ENCODE assay signal across 21 cellular contexts in the genomic region with DNA sequence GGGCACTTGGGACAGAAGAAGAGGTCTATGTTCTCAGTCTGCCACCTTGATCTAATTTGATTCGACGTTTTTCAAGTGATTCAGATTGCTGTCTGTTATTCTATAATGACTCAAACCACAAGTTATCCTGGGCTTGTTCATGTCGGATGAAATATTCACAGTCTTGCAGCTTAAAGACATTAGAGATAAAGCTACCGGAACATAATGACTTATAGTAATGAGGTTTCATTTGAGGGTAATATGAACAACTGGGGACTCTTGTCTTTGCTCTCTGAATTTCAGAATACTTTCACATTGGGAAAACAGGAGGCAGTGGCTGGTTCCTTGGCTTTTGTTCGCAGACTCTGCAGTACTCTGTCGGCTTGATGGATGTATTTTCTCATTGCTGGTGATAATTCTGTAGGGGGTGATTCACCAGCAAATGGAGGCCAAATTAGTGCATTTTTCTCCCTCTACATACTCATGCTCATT.
DNase-seq lines count a peak whose midpoint lies in the region; FAIRE-seq and TF ChIP-seq lines count a peak whose summit lies in the region.
"Had no signal": no experiment of that assay in that cellular context is flagged by ENCODE, and none has a peak within 500 bp of the region (broad histone marks: within the 10 kb centered on the region; RNA-seq: fewer than 3 reads in every experiment).

No MANE protein-coding gene starts in this region.

- H3K36me3 ChIP-seq in GM23248 (ENCODE audit: low read depth) = no peaks in the 10 kb centered on the region
- H3K36me3 ChIP-seq in tibial artery = no peaks in the 10 kb centered on the region
- no peaks in the 10 kb centered on the region for H3K36me3 ChIP-seq in colonic mucosa

- in situ Hi-C loops in GM23248 (cut with MboI) = no loop called here

- peak overlapping the region; percentile 49 for H3K4me3 ChIP-seq in GM23248
- no peak overlapping the region for H3K4me3 ChIP-seq in tibial artery
- H3K4me3 ChIP-seq in colonic mucosa = no peak overlapping the region
- H3K4me3 ChIP-seq: coronary artery had no signal

- H3K9ac ChIP-seq in GM23248 (no peak overlapping the region), colonic mucosa (ENCODE audit: low read depth in 2 of 2, low read length in 2 of 2) (no peak overlapping the region)

- TF ChIP-seq POLR2A in GM12891 (IDR thresholded peaks at IDR 0.05; ENCODE audit: low read depth, low read length) = no peak

- H3K9me2 ChIP-seq in GM23248 (ENCODE audit: insufficient read depth) = no peaks in the 10 kb centered on the region

- H3F3A ChIP-seq in GM23248 (ENCODE audit: insufficient read depth) = peaks cover 36% of the 10 kb centered on the region

- intact Hi-C loops in tibial artery (cut with DNase I; ENCODE audit: low total_unique reads) (no loop called here), colonic mucosa (cut with DNase I) (no loop called here)

- H3K27ac ChIP-seq in GM23248 (peak overlapping the region; percentile 22), tibial artery (peak overlapping the region; percentile 29 to 37), colonic mucosa (no peak overlapping the region)
- H3K27ac ChIP-seq: coronary artery, VCaP had no signal

- H3K27me3 ChIP-seq in GM23248 (replicated peaks; ENCODE audit: insufficient read depth) (peaks cover 8% of the 10 kb centered on the region; the same call in 1 of the 2 replicates), tibial artery (no peaks in the 10 kb centered on the region), colonic mucosa (no peaks in the 10 kb centered on the region)

- WGBS in GM23248 (ENCODE audit: low coverage in 1 of 2, low lambda C conversion rate in 2 of 2, missing lambda C conversion rate in 2 of 2), 2 experiments = 14 to 16% methylated on average over 6 of the region's 6 CpGs

- DNase-seq in GM23248 = peak; percentile 68
- peak; percentile 85 for DNase-seq in amniotic epithelial cell (ENCODE audit: low read depth)
- peak; percentile 29 for DNase-seq in iris pigment epithelial cell (ENCODE audit: low read depth)
- DNase-seq in tibial artery = no peak
- no peak for DNase-seq in GM12891 (ENCODE audit: insufficient read length, low spot score)
- no peak for DNase-seq in activated gamma-delta T cell treated with Interleukin-2 at 50 U/mL for 16 hours
- DNase-seq in colonic mucosa = no peak
- DNase-seq: activated CD4-positive, alpha-beta memory T cell treated with anti-CD3 and anti-CD28 coated beads for 36 hours; activated naive CD4-positive, alpha-beta T cell treated with Interleukin-2 at 50 U/mL for 16 hours; activated T-cell treated with anti-CD3 and anti-CD28 coated beads for 4 hours; AML-193; foreskin melanocyte; midbrain; NCI-H748 treated with DMSO at 0.1 percent for 48 hours; nephron progenitor cell; stimulated activated CD4-positive, alpha-beta T cell treated with anti-CD3 and anti-CD28 coated beads, Interleukin-12 subunit alpha, Interleukin-12 subunit beta, amount 100 ng/mL, for 4 hours; stimulated activated CD8-positive, alpha-beta memory T cell treated with anti-CD3 and anti-CD28 coated beads, Interleukin-4, amount 100 ng/mL, for 48 hours; substantia nigra had no signal

- H3K9me3 ChIP-seq in GM23248 (ENCODE audit: low read depth) = no peaks in the 10 kb centered on the region
- no peaks in the 10 kb centered on the region for H3K9me3 ChIP-seq in tibial artery
- no peaks in the 10 kb centered on the region for H3K9me3 ChIP-seq in colonic mucosa

- no peak for FAIRE-seq in GM12891 (lab: Jason Lieb, UNC)
- FAIRE-seq: H54 had no signal

- H3K79me2 ChIP-seq in GM23248 (ENCODE audit: insufficient read depth) = no peaks in the 10 kb centered on the region

- TF ChIP-seq CTCF in tibial artery (IDR thresholded peaks at IDR 0.05) (no peak), colonic mucosa (IDR thresholded peaks at IDR 0.05) (no peak)

- peaks cover 41% of the 10 kb centered on the region for H3K4me1 ChIP-seq in GM23248 (ENCODE audit: insufficient read depth)
- H3K4me1 ChIP-seq in tibial artery = peaks cover 0 to 24% (median 7%) of the 10 kb centered on the region in 4 donors
- H3K4me1 ChIP-seq in colonic mucosa = no peaks in the 10 kb centered on the region

- no peaks in the 10 kb centered on the region for H4K20me1 ChIP-seq in GM23248 (ENCODE audit: insufficient read depth)

- H2AFZ ChIP-seq in GM23248 = no peak overlapping the region

- H3K4me2 ChIP-seq in GM23248 (ENCODE audit: unreplicated experiment) = peak overlapping the region; percentile 60

TF ChIP-seq in GM12891, 5 proteins besides CTCF, POLR2A, EP300 and RAD21:
- TF ChIP-seq SPI1 (IDR thresholded peaks at IDR 0.05; ENCODE audit: low read depth, low read length) (no peak), TAF1 (IDR thresholded peaks at IDR 0.05; ENCODE audit: low read depth, low read length) (no peak), POU2F2 (IDR thresholded peaks at IDR 0.05; ENCODE audit: low read depth, low read length) (no peak), PAX5 (IDR thresholded peaks at IDR 0.05; ENCODE audit: insufficient read depth, low read length, severe bottlenecking) (no peak), POLR2AphosphoS5 (IDR thresholded peaks at IDR 0.05; ENCODE audit: low read depth, low read length) (no peak)

Comparison
In these comparisons a context has a peak if more than half of its experiments do, and no peak if none do; other contexts are left out.
1. DNase-seq: peak in GM23248 (single experiment), amniotic epithelial cell (single experiment) and iris pigment epithelial cell (single experiment); none in tibial artery (0 of 2), GM12891 (single experiment), activated gamma-delta T cell treated with Interleukin-2 at 50 U/mL for 16 hours (single experiment) and colonic mucosa (single experiment).